In the genomic region with DNA sequence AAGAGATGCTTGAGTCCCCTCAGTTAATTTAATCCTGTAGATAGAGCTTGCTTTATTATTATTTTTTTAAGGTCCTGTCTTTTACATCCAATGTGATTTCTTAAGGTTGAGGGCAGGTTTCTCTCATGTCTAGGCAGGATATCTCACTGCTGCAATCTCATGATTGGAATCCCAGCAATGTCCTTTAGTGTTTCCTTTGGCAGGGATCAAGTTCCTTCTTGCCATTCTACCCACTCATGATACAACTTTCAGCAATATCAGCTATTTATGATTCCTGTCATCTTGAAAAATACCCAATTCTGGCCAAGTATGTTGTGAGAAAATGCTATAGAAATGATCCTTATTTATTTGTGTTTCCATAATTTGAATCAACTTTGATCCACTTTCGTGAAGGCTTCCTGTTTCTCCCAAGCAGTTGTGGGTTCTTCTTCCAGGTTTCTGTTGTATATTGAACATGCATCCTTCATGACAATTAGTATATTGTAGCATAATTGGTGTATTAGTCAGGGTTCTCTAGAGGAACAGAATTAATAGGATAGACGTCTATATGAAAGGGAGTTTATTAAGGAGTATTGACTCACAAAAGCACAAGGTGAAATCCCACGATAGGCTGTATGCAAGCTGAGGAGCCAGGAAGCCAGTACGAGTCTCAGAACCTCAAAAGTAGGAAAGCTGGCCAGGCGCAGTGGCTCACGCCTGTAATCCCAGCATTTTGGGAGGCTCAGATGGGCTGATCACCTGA, we compare ENCODE assay signal across 16 cellular contexts. TPM values are rescaled to one million over a fixed set of nuclear protein-coding genes. Genes with fewer than 3 reads are reported as not detected.
DNase-seq lines count a peak whose midpoint lies in the region; TF ChIP-seq lines count a peak whose summit lies in the region.
"Had no signal": no experiment of that assay in that cellular context is flagged by ENCODE, and none has a peak within 500 bp of the region (broad histone marks: within the 10 kb centered on the region; RNA-seq: fewer than 3 reads in every experiment).

No MANE protein-coding gene starts in this region.

- H3K4me3 ChIP-seq in GM23248 (no peak overlapping the region), fibroblast of lung (replicated peaks in 1 of 4; ENCODE audit: control extremely low read depth in 1 of 4, insufficient read depth in 1 of 4, low read depth in 3 of 4, low read length in 4 of 4) (no peak overlapping the region), skeletal muscle cell (ENCODE audit: low read depth, low read length) (no peak overlapping the region)
- H3K4me3 ChIP-seq: BLaER1 treated with 17β-estradiol and CSF1 and Interleukin-3, amounts not matched to agents 10 nM and 100 nM; spleen; thyroid gland had no signal

- H3F3A ChIP-seq in GM23248 (ENCODE audit: insufficient read depth), result peaks cover 9% of the 10 kb centered on the region; the same call in 1 of the 2 replicates

- H3K9me3 ChIP-seq in GM23248 (ENCODE audit: low read depth) (no peaks in the 10 kb centered on the region), fibroblast of lung (ENCODE audit: control insufficient read depth, insufficient read depth, low read depth, low read length) (no peaks in the 10 kb centered on the region)
- H3K9me3 ChIP-seq: BLaER1 treated with 17β-estradiol and CSF1 and Interleukin-3, amounts not matched to agents 10 nM and 100 nM; spleen; thyroid gland had no signal

- in situ Hi-C loops in GM23248 (cut with MboI), result loop anchor here (10.0 kb wide), 1 partner anchor 394 kb away; the partner anchor contains the start of gene PCA3

- H3K27me3 ChIP-seq in GM23248 (replicated peaks; ENCODE audit: insufficient read depth), result 0 out of 2 replicates have a peak, but pooled peaks cover 17% of the 10 kb centered on the region
- H3K27me3 ChIP-seq in fibroblast of lung (ENCODE audit: control insufficient read depth, insufficient read depth, low read length), result no peaks in the 10 kb centered on the region
- H3K27me3 ChIP-seq: BLaER1 treated with 17β-estradiol and CSF1 and Interleukin-3, amounts not matched to agents 10 nM and 100 nM; thyroid gland had no signal

- H4K20me1 ChIP-seq in GM23248 (ENCODE audit: insufficient read depth) (no peaks in the 10 kb centered on the region), fibroblast of lung (ENCODE audit: control insufficient read depth, extremely low read depth, insufficient read depth, low read length) (no peaks in the 10 kb centered on the region)
- H4K20me1 ChIP-seq: BLaER1 treated with 17β-estradiol and CSF1 and Interleukin-3, amounts not matched to agents 10 nM and 100 nM had no signal

- H3K79me2 ChIP-seq in GM23248 (ENCODE audit: insufficient read depth), result no peaks in the 10 kb centered on the region
- no peaks in the 10 kb centered on the region for H3K79me2 ChIP-seq in fibroblast of lung (ENCODE audit: control insufficient read depth, insufficient read depth, low read length)

- H3K9ac ChIP-seq in GM23248 (no peak overlapping the region), fibroblast of lung (ENCODE audit: insufficient read depth, low read length) (no peak overlapping the region)
- H3K9ac ChIP-seq: BLaER1 treated with 17β-estradiol and CSF1 and Interleukin-3, amounts not matched to agents 10 nM and 100 nM had no signal

- DNase-seq in GM23248 (peak; percentile 36), astrocyte of the hippocampus (ENCODE audit: low read depth, low spot score) (peak; percentile 33), fibroblast of lung (ENCODE audit: low read depth in 2 of 2) (peak; percentile 25 to 73), skeletal muscle cell (ENCODE audit: low read depth) (peak; percentile 45), Kasumi-1 (lab: John Stamatoyannopoulos, UW) (no peak), NCI-H2171 (lab: John Stamatoyannopoulos, UW) (no peak), NCI-H1105 (lab: John Stamatoyannopoulos, UW) (no peak)
- no peak for DNase-seq in stimulated activated CD8-positive, alpha-beta memory T cell treated with anti-CD3 and anti-CD28 coated beads, Interleukin-4, amount 100 ng/mL, for 48 hours
- DNase-seq: activated CD4-positive, alpha-beta T cell treated with anti-CD3 and anti-CD28 coated beads for 48 hours; DMS153; foreskin melanocyte; GOT3; NCI-H1092; spleen; thyroid gland had no signal

- 67 to 68% methylated on average over 6 of the region's 6 CpGs for WGBS in GM23248 (ENCODE audit: low coverage in 1 of 2, low lambda C conversion rate in 2 of 2, missing lambda C conversion rate in 2 of 2), 2 experiments

- H3K4me2 ChIP-seq in GM23248 (ENCODE audit: unreplicated experiment), result peak overlapping the region; percentile 26
- H3K4me2 ChIP-seq in fibroblast of lung (ENCODE audit: extremely low read depth, insufficient read depth, low read length), result no peak overlapping the region
- H3K4me2 ChIP-seq: BLaER1 treated with 17β-estradiol and CSF1 and Interleukin-3, amounts not matched to agents 10 nM and 100 nM had no signal

- H3K4me1 ChIP-seq in GM23248 (ENCODE audit: insufficient read depth) (peaks cover 19% of the 10 kb centered on the region), fibroblast of lung (ENCODE audit: control insufficient read depth, extremely low read depth, insufficient read depth, low read length) (no peaks in the 10 kb centered on the region)
- H3K4me1 ChIP-seq: BLaER1 treated with 17β-estradiol and CSF1 and Interleukin-3, amounts not matched to agents 10 nM and 100 nM; spleen; thyroid gland had no signal

- H2AFZ ChIP-seq in GM23248, result no peak overlapping the region
- H2AFZ ChIP-seq in fibroblast of lung (ENCODE audit: low read length), result no peak overlapping the region

- no peak for TF ChIP-seq CTCF in fibroblast of lung (conservative IDR thresholded peaks at IDR 0.05 in 1 of 2, IDR thresholded peaks at IDR 0.05 in 1 of 2; ENCODE audit: low read depth in 1 of 2, low read length in 2 of 2)

- H3K27ac ChIP-seq in GM23248 (no peak overlapping the region), fibroblast of lung (ENCODE audit: insufficient read depth, low read length) (no peak overlapping the region)
- H3K27ac ChIP-seq: BLaER1 treated with 17β-estradiol and CSF1 and Interleukin-3, amounts not matched to agents 10 nM and 100 nM; spleen; thyroid gland had no signal

- H3K36me3 ChIP-seq in GM23248 (ENCODE audit: low read depth), result no peaks in the 10 kb centered on the region
- no peaks in the 10 kb centered on the region for H3K36me3 ChIP-seq in fibroblast of lung (ENCODE audit: control insufficient read depth, insufficient read depth, low read length)
- H3K36me3 ChIP-seq: BLaER1 treated with 17β-estradiol and CSF1 and Interleukin-3, amounts not matched to agents 10 nM and 100 nM; spleen; thyroid gland had no signal

- no peaks in the 10 kb centered on the region for H3K9me2 ChIP-seq in GM23248 (ENCODE audit: insufficient read depth)

RNA-seq across cellular contexts. Expression of gene VPS13A, which starts 18.4 kb away (rescaled TPM):
- total RNA-seq in GM23248 (2014; rRNA removed; shearing (Covaris generic)), result 15.8 and 19.9 TPM in 2 replicates
- polyA plus RNA-seq in GM23248 (2016; fragmentation: Nextera tagmentation; extraction: Ambion mirVana), result 4.2 and 8.9 TPM in 2 replicates
- 27.2 and 39.3 TPM in 2 replicates for total RNA-seq in fibroblast of lung
- 11.8 and 12.8 TPM in 2 replicates for polyA plus RNA-seq in fibroblast of lung
- polyA plus RNA-seq in fibroblast of lung (2012), result 8.0 and 8.9 TPM in 2 replicates
- 0.93 and 1.4 TPM in 2 replicates for polyA minus RNA-seq in fibroblast of lung (ENCODE audit: low replicate concordance)

Comparison
In these comparisons a context has a peak if more than half of its experiments do, and no peak if none do; other contexts are left out.
1. DNase-seq: peak in GM23248 (single experiment), astrocyte of the hippocampus (single experiment), fibroblast of lung (2 of 2) and skeletal muscle cell (single experiment); none in Kasumi-1 (0 of 2), stimulated activated CD8-positive, alpha-beta memory T cell treated with anti-CD3 and anti-CD28 coated beads, Interleukin-4, amount 100 ng/mL, for 48 hours (single experiment), NCI-H2171 (single experiment) and NCI-H1105 (single experiment).